29 cellular contexts compared by ENCODE assay signal in the genomic region with DNA sequence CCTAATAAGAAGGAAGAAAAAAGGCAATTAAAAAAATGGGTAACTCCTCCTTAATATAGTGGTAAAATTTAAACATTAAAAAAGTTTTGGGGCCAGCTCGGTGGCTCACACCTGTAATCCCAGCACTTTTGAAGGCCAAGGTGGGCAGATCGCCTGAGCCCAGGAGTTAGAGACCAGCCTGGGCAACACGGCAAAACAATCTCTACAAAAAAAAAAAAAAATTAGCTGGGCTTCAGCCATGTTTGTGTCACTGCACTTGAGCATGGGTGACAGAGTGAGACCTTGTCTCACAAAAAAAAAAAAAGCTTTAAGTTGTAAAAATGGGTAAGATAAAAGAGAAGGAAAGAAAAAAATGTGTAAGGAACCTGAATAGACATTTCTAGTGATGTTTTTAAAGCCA.
"Had no signal": no experiment of that assay in that cellular context is flagged by ENCODE, and none has a peak within 500 bp of the region (broad histone marks: within the 10 kb centered on the region; RNA-seq: fewer than 3 reads in every experiment).

No MANE protein-coding gene starts in this region.

- H3K4me1 ChIP-seq: colonic mucosa, foreskin keratinocyte, gastroesophageal sphincter had no signal

- H3K36me3 ChIP-seq: colonic mucosa, esophagus muscularis mucosa, esophagus squamous epithelium, gastrocnemius medialis, gastroesophageal sphincter, heart left ventricle, heart right ventricle had no signal

- FAIRE-seq: endometrium, endothelial cell of umbilical vein, frontal cortex had no signal

- H3K4me1 Mint-ChIP-seq: endodermal cell had no signal

- H3K27me3 ChIP-seq: colonic mucosa, esophagus muscularis mucosa, gastrocnemius medialis had no signal

- H3K9me3 Mint-ChIP-seq: dendritic cell treated with granulocyte-macrophage colony-stimulating factor and Interleukin-4, amounts not matched to agents 40 ng/mL and 50 ng/mL, for 4 days; effector memory CD8-positive, alpha-beta T cell; endodermal cell had no signal

- H3K27ac Mint-ChIP-seq: dendritic cell treated with granulocyte-macrophage colony-stimulating factor and Interleukin-4, amounts not matched to agents 40 ng/mL and 50 ng/mL, for 4 days; effector memory CD8-positive, alpha-beta T cell; endodermal cell had no signal

- H3K79me2 ChIP-seq: hepatocyte had no signal

- H3K9me3 ChIP-seq: colonic mucosa, esophagus muscularis mucosa, esophagus squamous epithelium, gastrocnemius medialis, gastroesophageal sphincter, heart left ventricle, heart right ventricle had no signal

- H3K4me2 ChIP-seq: hepatocyte had no signal

- H3K4me3 Mint-ChIP-seq: dendritic cell treated with granulocyte-macrophage colony-stimulating factor and Interleukin-4, amounts not matched to agents 40 ng/mL and 50 ng/mL, for 4 days; effector memory CD8-positive, alpha-beta T cell; endodermal cell had no signal

- DNase-seq: colonic mucosa; cortex of kidney; dermis blood vessel endothelial cell; dorsolateral prefrontal cortex; effector CD4-positive, alpha-beta T cell; effector CD8-positive, alpha-beta T cell; effector memory CD4-positive, alpha-beta T cell; effector memory CD8-positive, alpha-beta T cell; endodermal cell; erythroblast; esophagus squamous epithelium; foreskin fibroblast; foreskin keratinocyte; foreskin melanocyte; gastrocnemius medialis; glutamatergic neuron; head of caudate nucleus; heart left ventricle; heart right ventricle had no signal

- H2AFZ ChIP-seq: hepatocyte had no signal

- H3K4me3 ChIP-seq: colonic mucosa, coronary artery, dorsolateral prefrontal cortex, esophagus muscularis mucosa, esophagus squamous epithelium, gastrocnemius medialis, gastroesophageal sphincter, heart left ventricle, heart right ventricle, hepatocyte had no signal

- ATAC-seq: effector memory CD8-positive, alpha-beta T cell; esophagus mucosa; foreskin keratinocyte; gastrocnemius medialis; gastroesophageal sphincter; heart left ventricle; heart right ventricle had no signal

- H3K27ac ChIP-seq: colonic mucosa, coronary artery, dorsolateral prefrontal cortex, epithelial cell of prostate, esophagus muscularis mucosa, esophagus squamous epithelium, foreskin keratinocyte, gastrocnemius medialis, gastroesophageal sphincter, heart left ventricle, heart right ventricle, hepatocyte had no signal
